In the genomic region with DNA sequence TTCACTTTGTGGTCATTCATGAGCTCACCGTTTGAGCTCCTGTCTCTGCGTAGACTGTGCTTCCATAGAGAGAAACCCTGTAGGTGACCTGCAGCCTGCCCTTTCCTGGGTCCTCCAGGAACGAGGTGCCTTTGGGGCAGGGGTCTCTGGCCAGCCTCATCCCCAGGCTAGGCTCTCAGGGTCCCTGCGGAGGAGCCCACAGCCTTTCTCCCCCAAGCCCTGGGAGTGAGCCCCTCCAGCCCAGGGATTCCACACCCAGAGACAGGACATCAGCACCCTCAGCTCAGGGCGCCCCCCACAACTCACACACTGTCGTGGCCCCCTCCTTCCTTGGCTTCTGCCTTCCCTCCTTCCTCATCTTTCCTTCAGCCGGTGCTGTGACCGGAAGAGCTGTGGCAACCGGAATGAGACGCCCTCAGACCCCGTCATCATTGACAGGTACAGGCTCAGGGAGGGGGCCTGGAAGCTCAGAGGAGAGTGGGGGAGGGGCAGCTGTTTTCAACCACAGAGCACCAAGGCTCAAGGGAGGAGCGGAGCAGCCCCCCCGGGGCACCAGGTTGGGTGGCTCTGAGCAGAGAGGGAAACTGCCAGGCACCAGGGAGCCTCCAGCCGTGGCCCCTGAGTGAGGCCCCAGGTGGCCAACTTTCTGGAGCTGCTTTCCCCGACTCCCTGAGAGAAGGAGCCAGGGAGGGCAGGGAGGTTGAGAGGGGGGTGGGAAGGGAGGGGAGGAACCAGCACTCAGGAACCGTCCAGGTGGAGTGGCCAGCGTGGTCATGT, we compare ENCODE assay signal across 30 cellular contexts. TPM values are rescaled to one million over a fixed set of nuclear protein-coding genes. Genes with fewer than 3 reads are reported as not detected.
A peak's percentile ranks its signal among the peaks of the same experiment; 100 is the strongest.
DNase-seq lines count a peak whose midpoint lies in the region; ATAC-seq and TF ChIP-seq lines count a peak whose summit lies in the region.
"Had no signal": no experiment of that assay in that cellular context is flagged by ENCODE, and none has a peak within 500 bp of the region (broad histone marks: within the 10 kb centered on the region; RNA-seq: fewer than 3 reads in every experiment).

No MANE protein-coding gene starts in this region.

- no peak overlapping the region for H3K4me3 Mint-ChIP-seq in effector memory CD8-positive, alpha-beta T cell
- H3K4me3 Mint-ChIP-seq: activated naive CD8-positive, alpha-beta T cell; CD4-positive, CD25-positive, alpha-beta regulatory T cell; natural killer cell treated with Interleukin-12 subunit alpha and Interleukin-12 subunit beta and Interleukin-15 and Interleukin-18, amount 100 ng/mL, for 72 hours; stimulated activated naive B cell treated with anti-CD40 and anti-IgM and Interleukin-4, amounts not matched to agents 10 μg/mL and 1 μg/mL and 100 μg/mL, for 72 hours had no signal

- H3K36me3 ChIP-seq in GM23248 (ENCODE audit: low read depth) (no peaks in the 10 kb centered on the region), HAP-1 (replicated peaks) (no peaks in the 10 kb centered on the region)
- H3K36me3 ChIP-seq: pancreas, upper lobe of right lung had no signal

- H3K4me1 ChIP-seq in GM23248 (ENCODE audit: insufficient read depth), result no peaks in the 10 kb centered on the region
- H3K4me1 ChIP-seq in HAP-1, result no peaks in the 10 kb centered on the region
- H3K4me1 ChIP-seq: pancreas, upper lobe of right lung had no signal

- no peaks in the 10 kb centered on the region for H4K20me1 ChIP-seq in GM23248 (ENCODE audit: insufficient read depth)

- no peak for TF ChIP-seq CTCF in coronary artery (IDR thresholded peaks at IDR 0.05)

- in situ Hi-C loops in GM23248 (cut with MboI), result no loop called here
- in situ Hi-C loops in HAP-1 (cut with MboI; ENCODE audit: low sequenced_read_pairs), result no loop called here

- H3K9me3 ChIP-seq in GM23248 (ENCODE audit: low read depth) (no peaks in the 10 kb centered on the region), HAP-1 (no peaks in the 10 kb centered on the region)
- H3K9me3 ChIP-seq: mucosa of descending colon, pancreas, SK-N-SH, upper lobe of right lung had no signal

- H3K36me3 Mint-ChIP-seq in effector memory CD8-positive, alpha-beta T cell (ENCODE audit: insufficient read depth), result peaks cover 3% of the 10 kb centered on the region
- H3K36me3 Mint-ChIP-seq: activated naive CD8-positive, alpha-beta T cell; CD4-positive, CD25-positive, alpha-beta regulatory T cell; natural killer cell treated with Interleukin-12 subunit alpha and Interleukin-12 subunit beta and Interleukin-15 and Interleukin-18, amount 100 ng/mL, for 72 hours; stimulated activated naive B cell treated with anti-CD40 and anti-IgM and Interleukin-4, amounts not matched to agents 10 μg/mL and 1 μg/mL and 100 μg/mL, for 72 hours had no signal

- no peaks in the 10 kb centered on the region for H3K4me1 Mint-ChIP-seq in effector memory CD8-positive, alpha-beta T cell (ENCODE audit: low read depth in 2 of 2)
- H3K4me1 Mint-ChIP-seq: CD4-positive, CD25-positive, alpha-beta regulatory T cell had no signal

- no peak overlapping the region for H3K27ac Mint-ChIP-seq in effector memory CD8-positive, alpha-beta T cell
- H3K27ac Mint-ChIP-seq: activated naive CD8-positive, alpha-beta T cell; CD4-positive, CD25-positive, alpha-beta regulatory T cell; natural killer cell treated with Interleukin-12 subunit alpha and Interleukin-12 subunit beta and Interleukin-15 and Interleukin-18, amount 100 ng/mL, for 72 hours; stimulated activated naive B cell treated with anti-CD40 and anti-IgM and Interleukin-4, amounts not matched to agents 10 μg/mL and 1 μg/mL and 100 μg/mL, for 72 hours had no signal

- no peaks in the 10 kb centered on the region for H3K9me2 ChIP-seq in GM23248 (ENCODE audit: insufficient read depth)
- H3K9me2 ChIP-seq: SK-N-SH had no signal

- peaks cover 18 to 33% of the 10 kb centered on the region in 2 donors for H3K27me3 Mint-ChIP-seq in effector memory CD8-positive, alpha-beta T cell
- H3K27me3 Mint-ChIP-seq: activated naive CD8-positive, alpha-beta T cell; natural killer cell treated with Interleukin-12 subunit alpha and Interleukin-12 subunit beta and Interleukin-15 and Interleukin-18, amount 100 ng/mL, for 72 hours had no signal

- H3F3A ChIP-seq in GM23248 (ENCODE audit: insufficient read depth), result no peaks in the 10 kb centered on the region

- no peak overlapping the region for H3K27ac ChIP-seq in coronary artery
- H3K27ac ChIP-seq in GM23248, result no peak overlapping the region
- H3K27ac ChIP-seq: epithelial cell of prostate, pancreas, PC-9, upper lobe of right lung had no signal

- peak; percentile 42 for DNase-seq in activated effector memory CD4-positive, alpha-beta T cell treated with anti-CD3 and anti-CD28 coated beads, Interleukin-2, amount 50 U/mL, for 16 hours
- no peak for DNase-seq in activated effector memory CD4-positive, alpha-beta T cell treated with Interleukin-2 at 50 U/mL for 16 hours
- DNase-seq in coronary artery (ENCODE audit: low spot score), result peak; percentile 66
- DNase-seq in mesenteric fat pad (ENCODE audit: low spot score), result peak; percentile 79
- DNase-seq in GM23248, result no peak
- DNase-seq in HAP-1 (ENCODE audit: low spot score in 2 of 2), result no peak
- DNase-seq in effector memory CD8-positive, alpha-beta T cell, result no peak
- DNase-seq: activated CD4-positive, alpha-beta T cell treated with anti-CD3 and anti-CD28 coated beads, Interleukin-2, amount 50 U/mL, for 4 hours; anterior cingulate cortex; CD4-positive, CD25-positive, alpha-beta regulatory T cell; effector CD4-positive, alpha-beta T cell; glutamatergic neuron; HCEC 1CT; Karpas-422; mucosa of descending colon; NCI-H1930; NCI-H526 treated with DMSO at 0.1 percent for 48 hours; pancreas; PC-9; retina; SK-N-SH; small intestine; stimulated activated naive B cell treated with anti-CD40 and anti-IgM and Interleukin-4, amounts not matched to agents 10 μg/mL and 1 μg/mL and 100 μg/mL, for 72 hours; substantia nigra; upper lobe of right lung had no signal

- no peak overlapping the region for H3K4me2 ChIP-seq in GM23248 (ENCODE audit: unreplicated experiment)
- H3K4me2 ChIP-seq: PC-9, SK-N-SH had no signal

- ATAC-seq in HG02623 (IDR thresholded peaks at IDR 0.05; ENCODE audit: unreplicated experiment), result no peak
- no peak for ATAC-seq in effector memory CD8-positive, alpha-beta T cell (replicated peaks)
- ATAC-seq: mucosa of descending colon; natural killer cell treated with Interleukin-12 subunit alpha and Interleukin-12 subunit beta and Interleukin-15 and Interleukin-18, amount 100 ng/mL, for 72 hours; pancreas; stimulated activated naive B cell treated with anti-CD40 and anti-IgM and Interleukin-4, amounts not matched to agents 10 μg/mL and 1 μg/mL and 100 μg/mL, for 72 hours; upper lobe of right lung had no signal

- H3K9me3 Mint-ChIP-seq in effector memory CD8-positive, alpha-beta T cell, result no peaks in the 10 kb centered on the region
- H3K9me3 Mint-ChIP-seq: CD4-positive, CD25-positive, alpha-beta regulatory T cell; natural killer cell treated with Interleukin-12 subunit alpha and Interleukin-12 subunit beta and Interleukin-15 and Interleukin-18, amount 100 ng/mL, for 72 hours; stimulated activated naive B cell treated with anti-CD40 and anti-IgM and Interleukin-4, amounts not matched to agents 10 μg/mL and 1 μg/mL and 100 μg/mL, for 72 hours had no signal

- no peaks in the 10 kb centered on the region for H3K79me2 ChIP-seq in GM23248 (ENCODE audit: insufficient read depth)

- 57 to 66% methylated on average over 9 to 17 of the region's 17 CpGs for WGBS in GM23248 (ENCODE audit: low coverage in 1 of 2, low lambda C conversion rate in 2 of 2, missing lambda C conversion rate in 2 of 2), 2 experiments

- H3K4me3 ChIP-seq in coronary artery (no peak overlapping the region), GM23248 (no peak overlapping the region), HAP-1 (no peak overlapping the region)
- H3K4me3 ChIP-seq: mucosa of descending colon, pancreas, PC-9, upper lobe of right lung had no signal

- H2AFZ ChIP-seq in GM23248, result no peak overlapping the region
- H2AFZ ChIP-seq: PC-9 had no signal

- no peak overlapping the region for H3K9ac ChIP-seq in GM23248
- H3K9ac ChIP-seq: SK-N-SH had no signal

- H3K27me3 ChIP-seq in GM23248 (replicated peaks; ENCODE audit: insufficient read depth) (peaks cover 31% of the 10 kb centered on the region), HAP-1 (ENCODE audit: low read depth) (peaks cover 2% of the 10 kb centered on the region; the same call in 1 of the 2 replicates)
- H3K27me3 ChIP-seq: pancreas, upper lobe of right lung had no signal

RNA-seq across cellular contexts. Expression of a gene that starts 16.8 kb away (rescaled TPM):
- 6.0 TPM for total RNA-seq in mesenteric fat pad
- total RNA-seq in GM23248 (2014; rRNA removed; shearing (Covaris generic)), result 0.76 TPM in 1 of 2 replicates, not detected in the other
- 0.36 TPM in 1 of 2 replicates, not detected in the other for polyA plus RNA-seq in GM23248 (2016; fragmentation: Nextera tagmentation; extraction: Ambion mirVana)
- polyA plus RNA-seq: keratinocyte had no signal

RNA-seq across cellular contexts. Expression of a gene that starts 45.4 kb away (rescaled TPM):
- total RNA-seq in mesenteric fat pad, result 66.7 TPM
- 76.3 and 91.1 TPM in 2 replicates for total RNA-seq in GM23248 (2014; rRNA removed; shearing (Covaris generic))
- polyA plus RNA-seq in GM23248 (2016; fragmentation: Nextera tagmentation; extraction: Ambion mirVana), result 75.6 and 79.5 TPM in 2 replicates

RNA-seq across cellular contexts. Expression of a gene that starts 57.0 kb away (rescaled TPM):
- total RNA-seq in mesenteric fat pad, result 165 TPM
- 123 and 130 TPM in 2 replicates for total RNA-seq in GM23248 (2014; rRNA removed; shearing (Covaris generic))
- polyA plus RNA-seq in GM23248 (2016; fragmentation: Nextera tagmentation; extraction: Ambion mirVana), result 139 and 149 TPM in 2 replicates

Comparison
In these comparisons a context has a peak if more than half of its experiments do, and no peak if none do; other contexts are left out.
1. DNase-seq: peak in activated effector memory CD4-positive, alpha-beta T cell treated with anti-CD3 and anti-CD28 coated beads, Interleukin-2, amount 50 U/mL, for 16 hours (single experiment), coronary artery (single experiment) and mesenteric fat pad (single experiment); none in activated effector memory CD4-positive, alpha-beta T cell treated with Interleukin-2 at 50 U/mL for 16 hours (single experiment), GM23248 (single experiment), HAP-1 (0 of 2) and effector memory CD8-positive, alpha-beta T cell (0 of 3).